19 cellular contexts compared by ENCODE assay signal in the genomic region with DNA sequence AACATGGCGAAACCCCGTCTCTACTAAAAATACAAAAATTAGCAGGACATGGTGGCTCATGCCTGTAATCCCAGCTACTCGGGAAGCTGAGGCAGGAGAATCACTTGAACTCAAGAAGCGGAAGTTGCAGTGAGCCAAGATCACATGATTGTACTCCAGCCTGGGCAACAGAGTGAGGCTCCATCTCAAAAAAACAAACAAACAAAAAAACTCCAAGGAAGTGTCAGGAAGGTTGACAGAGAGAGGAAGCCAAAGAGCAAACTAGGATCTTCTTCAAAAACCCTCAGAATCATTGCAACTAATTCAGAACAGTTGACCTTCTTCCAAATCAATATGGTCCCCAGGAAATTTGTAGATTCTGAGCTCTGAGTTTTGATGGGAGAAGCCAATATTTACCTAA.
DNase-seq lines count a peak whose midpoint lies in the region; ATAC-seq and TF ChIP-seq lines count a peak whose summit lies in the region.
"Had no signal": no experiment of that assay in that cellular context is flagged by ENCODE, and none has a peak within 500 bp of the region (broad histone marks: within the 10 kb centered on the region; RNA-seq: fewer than 3 reads in every experiment).

No MANE protein-coding gene starts in this region.

- ATAC-seq in activated naive CD8-positive, alpha-beta T cell treated with anti-CD3 and anti-CD28 coated beads, Interleukin-2, amount 50 U/mL, for 24 hours = no peak
- ATAC-seq in CD4-positive, alpha-beta T cell (ENCODE audit: poor library complexity) = no peak
- no peak for ATAC-seq in stimulated activated effector memory CD8-positive, alpha-beta T cell treated with anti-CD3 and anti-CD28 coated beads, Interleukin-12 subunit alpha, Interleukin-12 subunit beta, amount 100 ng/mL, for 72 hours
- no peak for ATAC-seq in GM19023 (IDR thresholded peaks at IDR 0.05; ENCODE audit: unreplicated experiment)

- peaks cover 47% of the 10 kb centered on the region for H3K36me3 Mint-ChIP-seq in activated naive CD8-positive, alpha-beta T cell
- H3K36me3 Mint-ChIP-seq in activated naive CD8-positive, alpha-beta T cell treated with anti-CD3 and anti-CD28 coated beads, Interleukin-2, amount 50 U/mL, for 24 hours (ENCODE audit: low read depth) = peaks cover 40% of the 10 kb centered on the region
- H3K36me3 Mint-ChIP-seq in CD4-positive, alpha-beta T cell (ENCODE audit: low read depth) = peaks cover 98% of the 10 kb centered on the region
- H3K36me3 Mint-ChIP-seq in dendritic cell treated with granulocyte-macrophage colony-stimulating factor and Interleukin-4, amounts not matched to agents 40 ng/mL and 50 ng/mL, for 4 days (ENCODE audit: low read depth) = peaks cover 90% of the 10 kb centered on the region
- peaks cover 74% of the 10 kb centered on the region for H3K36me3 Mint-ChIP-seq in stimulated activated effector memory CD8-positive, alpha-beta T cell treated with anti-CD3 and anti-CD28 coated beads, Interleukin-12 subunit alpha, Interleukin-12 subunit beta, amount 100 ng/mL, for 72 hours
- H3K36me3 Mint-ChIP-seq: IgD-negative memory B cell had no signal

- DNase-seq in activated naive CD8-positive, alpha-beta T cell treated with anti-CD3 and anti-CD28 coated beads, Interleukin-2, amount 50 U/mL, for 24 hours = no peak
- no peak for DNase-seq in CD4-positive, alpha-beta T cell
- DNase-seq in stimulated activated effector memory CD8-positive, alpha-beta T cell treated with anti-CD3 and anti-CD28 coated beads, Interleukin-12 subunit alpha, Interleukin-12 subunit beta, amount 100 ng/mL, for 72 hours (ENCODE audit: low spot score in 2 of 2) = no peak
- no peak for DNase-seq in breast epithelium (ENCODE audit: low spot score in 2 of 2)
- DNase-seq: DMS153, DND-41, MM.1S, NCI-H2029, NCI-H446, NCI-H524 treated with DMSO at 0.1 percent for 48 hours, NCI-H774 had no signal

- no peaks in the 10 kb centered on the region for H3K9me3 Mint-ChIP-seq in activated naive CD8-positive, alpha-beta T cell (ENCODE audit: low read depth)
- peaks cover 4% of the 10 kb centered on the region for H3K9me3 Mint-ChIP-seq in activated naive CD8-positive, alpha-beta T cell treated with anti-CD3 and anti-CD28 coated beads, Interleukin-2, amount 50 U/mL, for 24 hours
- no peaks in the 10 kb centered on the region for H3K9me3 Mint-ChIP-seq in CD4-positive, alpha-beta T cell
- no peaks in the 10 kb centered on the region for H3K9me3 Mint-ChIP-seq in dendritic cell treated with granulocyte-macrophage colony-stimulating factor and Interleukin-4, amounts not matched to agents 40 ng/mL and 50 ng/mL, for 4 days
- no peaks in the 10 kb centered on the region for H3K9me3 Mint-ChIP-seq in stimulated activated effector memory CD8-positive, alpha-beta T cell treated with anti-CD3 and anti-CD28 coated beads, Interleukin-12 subunit alpha, Interleukin-12 subunit beta, amount 100 ng/mL, for 72 hours

- H3K4me3 ChIP-seq in breast epithelium = no peak overlapping the region
- H3K4me3 ChIP-seq: BLaER1, SJSA1 had no signal

- no peaks in the 10 kb centered on the region for H3K27me3 Mint-ChIP-seq in activated naive CD8-positive, alpha-beta T cell
- H3K27me3 Mint-ChIP-seq in activated naive CD8-positive, alpha-beta T cell treated with anti-CD3 and anti-CD28 coated beads, Interleukin-2, amount 50 U/mL, for 24 hours = no peaks in the 10 kb centered on the region
- H3K27me3 Mint-ChIP-seq in CD4-positive, alpha-beta T cell = no peaks in the 10 kb centered on the region
- H3K27me3 Mint-ChIP-seq in dendritic cell treated with granulocyte-macrophage colony-stimulating factor and Interleukin-4, amounts not matched to agents 40 ng/mL and 50 ng/mL, for 4 days = no peaks in the 10 kb centered on the region
- H3K27me3 Mint-ChIP-seq: IgD-negative memory B cell had no signal

- H3K27me3 ChIP-seq in CD4-positive, alpha-beta T cell (ENCODE audit: control insufficient read depth, insufficient read depth, low read length) = no peaks in the 10 kb centered on the region
- H3K27me3 ChIP-seq in breast epithelium = no peaks in the 10 kb centered on the region
- H3K27me3 ChIP-seq: BLaER1, SJSA1 had no signal

- no peaks in the 10 kb centered on the region for H3K4me1 ChIP-seq in breast epithelium

- no peak overlapping the region for H3K4me3 Mint-ChIP-seq in activated naive CD8-positive, alpha-beta T cell
- no peak overlapping the region for H3K4me3 Mint-ChIP-seq in activated naive CD8-positive, alpha-beta T cell treated with anti-CD3 and anti-CD28 coated beads, Interleukin-2, amount 50 U/mL, for 24 hours
- no peak overlapping the region for H3K4me3 Mint-ChIP-seq in CD4-positive, alpha-beta T cell
- no peak overlapping the region for H3K4me3 Mint-ChIP-seq in dendritic cell treated with granulocyte-macrophage colony-stimulating factor and Interleukin-4, amounts not matched to agents 40 ng/mL and 50 ng/mL, for 4 days
- no peak overlapping the region for H3K4me3 Mint-ChIP-seq in stimulated activated effector memory CD8-positive, alpha-beta T cell treated with anti-CD3 and anti-CD28 coated beads, Interleukin-12 subunit alpha, Interleukin-12 subunit beta, amount 100 ng/mL, for 72 hours
- H3K4me3 Mint-ChIP-seq: IgD-negative memory B cell had no signal

- no peaks in the 10 kb centered on the region for H3K9me3 ChIP-seq in CD4-positive, alpha-beta T cell (ENCODE audit: control insufficient read depth, low read length)
- no peaks in the 10 kb centered on the region for H3K9me3 ChIP-seq in breast epithelium
- H3K9me3 ChIP-seq: BLaER1, SJSA1 had no signal

- TF ChIP-seq CTCF in CD4-positive, alpha-beta T cell (IDR thresholded peaks at IDR 0.05) = no peak
- TF ChIP-seq CTCF in breast epithelium (IDR thresholded peaks at IDR 0.05) = no peak

- CTCF ChIA-PET in CD4-positive, alpha-beta T cell (lab: Charles Lee) = no interaction called here

- H3K27ac ChIP-seq in CD4-positive, alpha-beta T cell (ENCODE audit: low read depth, low read length) = no peak overlapping the region
- H3K27ac ChIP-seq in breast epithelium = no peak overlapping the region
- H3K27ac ChIP-seq: BLaER1, HL-60, KMS-11, SJSA1 had no signal

- no peaks in the 10 kb centered on the region for H3K36me3 ChIP-seq in breast epithelium
- H3K36me3 ChIP-seq: BLaER1, SJSA1 had no signal

- peaks cover 72% of the 10 kb centered on the region for H3K4me1 Mint-ChIP-seq in activated naive CD8-positive, alpha-beta T cell (ENCODE audit: low read depth)
- peaks cover 42% of the 10 kb centered on the region for H3K4me1 Mint-ChIP-seq in activated naive CD8-positive, alpha-beta T cell treated with anti-CD3 and anti-CD28 coated beads, Interleukin-2, amount 50 U/mL, for 24 hours
- H3K4me1 Mint-ChIP-seq in CD4-positive, alpha-beta T cell (ENCODE audit: low read depth) = peaks cover 76% of the 10 kb centered on the region
- peaks cover 81% of the 10 kb centered on the region for H3K4me1 Mint-ChIP-seq in dendritic cell treated with granulocyte-macrophage colony-stimulating factor and Interleukin-4, amounts not matched to agents 40 ng/mL and 50 ng/mL, for 4 days (ENCODE audit: low read depth)
- peaks cover 49% of the 10 kb centered on the region for H3K4me1 Mint-ChIP-seq in stimulated activated effector memory CD8-positive, alpha-beta T cell treated with anti-CD3 and anti-CD28 coated beads, Interleukin-12 subunit alpha, Interleukin-12 subunit beta, amount 100 ng/mL, for 72 hours

- TF ChIP-seq POLR2A in breast epithelium (IDR thresholded peaks at IDR 0.05) = no peak

- POLR2A ChIA-PET in CD4-positive, alpha-beta T cell (lab: Charles Lee) = no interaction called here

- intact Hi-C loops in CD4-positive, alpha-beta T cell (cut with DNase I, micrococcal nuclease) = loop anchor here in 1 of 2 experiments (5.0 kb wide), 1 partner anchor 34 kb away; no protein-coding TSS in a partner anchor
- intact Hi-C loops in dendritic cell treated with granulocyte-macrophage colony-stimulating factor and Interleukin-4, amounts not matched to agents 40 ng/mL and 50 ng/mL, for 4 days (cut with micrococcal nuclease) = loop anchor here (5.0 kb wide), 1 partner anchor 46 kb away; no protein-coding TSS in a partner anchor
- intact Hi-C loops in breast epithelium (cut with DNase I; ENCODE audit: low total_unique reads) = no loop called here

- H3K27ac Mint-ChIP-seq in activated naive CD8-positive, alpha-beta T cell = peak overlapping the region; percentile 66
- H3K27ac Mint-ChIP-seq in activated naive CD8-positive, alpha-beta T cell treated with anti-CD3 and anti-CD28 coated beads, Interleukin-2, amount 50 U/mL, for 24 hours = no peak overlapping the region
- H3K27ac Mint-ChIP-seq in CD4-positive, alpha-beta T cell = peak overlapping the region; percentile 16
- peak overlapping the region; percentile 98 for H3K27ac Mint-ChIP-seq in dendritic cell treated with granulocyte-macrophage colony-stimulating factor and Interleukin-4, amounts not matched to agents 40 ng/mL and 50 ng/mL, for 4 days
- H3K27ac Mint-ChIP-seq in stimulated activated effector memory CD8-positive, alpha-beta T cell treated with anti-CD3 and anti-CD28 coated beads, Interleukin-12 subunit alpha, Interleukin-12 subunit beta, amount 100 ng/mL, for 72 hours = peak overlapping the region; percentile 58
- H3K27ac Mint-ChIP-seq: IgD-negative memory B cell had no signal
